Comparison of ENCODE assay signal across 6 cellular contexts in the genomic region with DNA sequence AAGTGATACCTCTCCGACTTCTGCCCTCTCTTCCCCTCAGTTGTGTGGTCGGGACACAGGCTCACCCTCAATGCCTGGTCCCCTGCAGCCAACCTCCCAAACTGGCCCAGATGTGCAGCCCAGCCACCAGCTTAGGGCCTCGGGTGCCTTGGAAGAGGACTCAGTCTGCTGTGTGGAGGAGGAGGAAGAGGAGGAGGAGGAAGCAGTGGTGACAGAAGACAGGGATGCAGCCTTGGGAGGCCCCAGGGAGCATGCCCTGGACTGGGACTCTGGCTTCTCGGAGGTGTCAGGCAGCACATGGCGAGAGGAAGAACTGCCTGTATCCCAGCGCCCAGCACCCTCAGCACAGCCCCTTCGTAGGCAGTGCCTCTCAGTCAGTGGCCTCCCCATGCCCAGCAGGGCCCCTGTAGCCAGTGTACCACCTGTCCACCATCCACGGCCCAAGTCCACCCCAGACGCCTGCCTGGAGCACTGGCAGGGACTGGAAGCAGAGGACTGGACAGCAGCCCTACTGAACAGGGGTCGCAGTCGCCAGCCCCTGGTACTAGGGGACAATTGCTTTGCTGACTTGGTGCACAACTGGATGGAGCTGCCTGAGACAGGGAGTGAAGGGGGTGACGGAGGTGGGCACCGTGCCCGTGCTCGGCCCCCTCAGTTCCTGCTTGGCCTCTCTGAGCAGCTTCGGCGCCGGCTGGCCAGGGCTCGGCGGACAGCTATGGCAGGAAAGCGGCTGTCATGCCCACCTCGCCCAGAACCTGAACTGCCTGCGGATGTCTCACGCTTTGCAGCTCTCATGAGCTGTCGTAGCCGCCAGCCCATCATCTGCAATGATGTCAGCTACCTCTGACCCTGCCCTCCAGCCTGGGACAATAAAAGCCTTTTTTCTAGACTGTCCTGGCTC. TPM values are rescaled to one million over a fixed set of nuclear protein-coding genes. Genes with fewer than 3 reads are reported as not detected.
DNase-seq lines count a peak whose midpoint lies in the region; ATAC-seq and TF ChIP-seq lines count a peak whose summit lies in the region.

No MANE protein-coding gene starts in this region.

- intact Hi-C loops in heart left ventricle (cut with DNase I), result loop anchor here in 6 of 10 donors (2.0 to 5.0 kb wide), 3 partner anchors 34 to 123 kb away; partner anchors contain the start of gene MON1A (in 1 of the 6)

- H3K4me3 Mint-ChIP-seq in activated T-cell treated with anti-CD3 and anti-CD28 coated beads, Interleukin-2, amount 50 U/mL, for 4 hours, result peak overlapping the region; percentile 85
- H3K4me3 Mint-ChIP-seq in type B pancreatic cell, result peak overlapping the region; percentile 88

- no peak for ATAC-seq in activated T-cell treated with anti-CD3 and anti-CD28 coated beads, Interleukin-2, amount 50 U/mL, for 4 hours
- ATAC-seq in heart left ventricle (no peak), GM19035 (IDR thresholded peaks at IDR 0.05; ENCODE audit: unreplicated experiment) (no peak)

- peak overlapping the region; percentile 69 to 98 (median 84) for H3K4me3 ChIP-seq in heart left ventricle

- H3K27me3 ChIP-seq in heart left ventricle, result no peaks in the 10 kb centered on the region

- peak overlapping the region; percentile 86 to 99 (median 98) for H3K27ac ChIP-seq in heart left ventricle

- DNase-seq in activated T-cell treated with anti-CD3 and anti-CD28 coated beads, Interleukin-2, amount 50 U/mL, for 4 hours, result no peak
- DNase-seq in activated T-cell treated with anti-CD3 and anti-CD28 coated beads, Interleukin-2, amount 50 U/mL, for 1 hour, result no peak
- DNase-seq in heart left ventricle (peak in 4 of 5 donors; percentile 39 to 47 (median 40)), type B pancreatic cell (ENCODE audit: extremely low spot score, unreplicated experiment) (no peak), epidermal melanocyte (ENCODE audit: insufficient read length, low spot score) (no peak)

- peaks cover 44% of the 10 kb centered on the region for H3K4me1 Mint-ChIP-seq in activated T-cell treated with anti-CD3 and anti-CD28 coated beads, Interleukin-2, amount 50 U/mL, for 4 hours (ENCODE audit: low read depth)
- H3K4me1 Mint-ChIP-seq in type B pancreatic cell (ENCODE audit: unreplicated experiment), result peaks cover 20% of the 10 kb centered on the region

- no peak for TF ChIP-seq POLR2A in heart left ventricle (IDR thresholded peaks at IDR 0.05)

- H3K4me1 ChIP-seq in heart left ventricle, result peaks cover 23 to 57% (median 50%) of the 10 kb centered on the region in 12 donors

- no peaks in the 10 kb centered on the region for H3K27me3 Mint-ChIP-seq in activated T-cell treated with anti-CD3 and anti-CD28 coated beads, Interleukin-2, amount 50 U/mL, for 4 hours (ENCODE audit: low read depth)
- peaks cover 33% of the 10 kb centered on the region for H3K27me3 Mint-ChIP-seq in type B pancreatic cell

- peaks cover 0 to 18% (median 7%) of the 10 kb centered on the region in 9 donors for H3K36me3 ChIP-seq in heart left ventricle

- TF ChIP-seq CTCF in heart left ventricle (IDR thresholded peaks at IDR 0.05) (no peak), type B pancreatic cell (conservative IDR thresholded peaks at IDR 0.05) (no peak)

- peak overlapping the region; percentile 43 for H3K27ac Mint-ChIP-seq in type B pancreatic cell

- H3K36me3 Mint-ChIP-seq in activated T-cell treated with anti-CD3 and anti-CD28 coated beads, Interleukin-2, amount 50 U/mL, for 4 hours (ENCODE audit: insufficient read depth), result no peaks in the 10 kb centered on the region
- H3K36me3 Mint-ChIP-seq in type B pancreatic cell, result no peaks in the 10 kb centered on the region

- WGBS in heart left ventricle, 4 donors, result 31 to 59% (median 41%) methylated on average over 15 to 26 of the region's 26 CpGs

- no peaks in the 10 kb centered on the region for H3K9me3 Mint-ChIP-seq in activated T-cell treated with anti-CD3 and anti-CD28 coated beads, Interleukin-2, amount 50 U/mL, for 4 hours
- H3K9me3 Mint-ChIP-seq in type B pancreatic cell, result no peaks in the 10 kb centered on the region

- H3K9me3 ChIP-seq in heart left ventricle, result no peaks in the 10 kb centered on the region

RNA-seq across cellular contexts. Expression of gene INKA1, which starts 1.3 kb away (rescaled TPM):
- total RNA-seq in activated T-cell treated with anti-CD3 and anti-CD28 coated beads, Interleukin-2, amount 50 U/mL, for 4 hours, result 1 to 10 TPM; 1.4 to 1.8 (median 1.4) TPM
- 1 to 10 TPM; 1.1 to 5.0 (median 3.3) TPM for total RNA-seq in heart left ventricle
- polyA plus RNA-seq in heart left ventricle, result 1 to 10 TPM; 3.0 to 4.2 TPM
- 0.45 and 6.7 TPM in 2 replicates for total RNA-seq in type B pancreatic cell (ENCODE audit: low replicate concordance)

RNA-seq across cellular contexts. Expression of gene CDHR4, which starts 4.7 kb away (rescaled TPM):
- total RNA-seq in activated T-cell treated with anti-CD3 and anti-CD28 coated beads, Interleukin-2, amount 50 U/mL, for 4 hours, result not detected
- total RNA-seq in heart left ventricle (not detected), type B pancreatic cell (ENCODE audit: low replicate concordance) (0.29 TPM in 1 of 2 replicates, not detected in the other)
- polyA plus RNA-seq in heart left ventricle, result not detected

RNA-seq across cellular contexts. Expression of gene UBA7, which starts 9.4 kb away (rescaled TPM):
- total RNA-seq in activated T-cell treated with anti-CD3 and anti-CD28 coated beads, Interleukin-2, amount 50 U/mL, for 4 hours, result 10 to 100 TPM; 27.7 to 28.7 (median 27.8) TPM
- total RNA-seq in heart left ventricle, result 10 to 100 TPM; 13.7 to 72.1 (median 22.1) TPM
- polyA plus RNA-seq in heart left ventricle, result 10 to 100 TPM in 1 of 2 donors, 1 to 10 TPM in 1; 8.5 to 22.8 TPM
- total RNA-seq in type B pancreatic cell (ENCODE audit: low replicate concordance), result 4.6 and 8.2 TPM in 2 replicates

RNA-seq across cellular contexts. Expression of gene IP6K1, which starts 18.0 kb away (rescaled TPM):
- total RNA-seq in activated T-cell treated with anti-CD3 and anti-CD28 coated beads, Interleukin-2, amount 50 U/mL, for 4 hours, result 10 to 100 TPM; 37.2 to 39.0 (median 38.2) TPM
- 10 to 100 TPM; 12.6 to 36.6 (median 20.4) TPM for total RNA-seq in heart left ventricle
- polyA plus RNA-seq in heart left ventricle, result 10 to 100 TPM in 1 of 2 donors, 1 to 10 TPM in 1; 8.9 to 29.3 TPM
- total RNA-seq in type B pancreatic cell (ENCODE audit: low replicate concordance), result 40.3 and 42.5 TPM in 2 replicates

RNA-seq across cellular contexts. Expression of gene TRAIP, which starts 52.0 kb away (rescaled TPM):
- total RNA-seq in activated T-cell treated with anti-CD3 and anti-CD28 coated beads, Interleukin-2, amount 50 U/mL, for 4 hours, result 10 to 100 TPM; 12.1 to 19.1 (median 12.6) TPM
- total RNA-seq in heart left ventricle (1 to 10 TPM in 3 of 9 donors, under 1 TPM in 5, not detected in 1; 0.37 to 6.3 (median 0.99) TPM), type B pancreatic cell (ENCODE audit: low replicate concordance) (7.5 and 23.0 TPM in 2 replicates)
- 1 to 10 TPM in 1 of 2 donors, under 1 TPM in 1; 0.72 to 1.3 TPM for polyA plus RNA-seq in heart left ventricle

Comparison
In these comparisons a context has a peak if more than half of its experiments do, and no peak if none do; other contexts are left out.
1. DNase-seq: peak in heart left ventricle (4 of 5); none in activated T-cell treated with anti-CD3 and anti-CD28 coated beads, Interleukin-2, amount 50 U/mL, for 4 hours (single experiment), activated T-cell treated with anti-CD3 and anti-CD28 coated beads, Interleukin-2, amount 50 U/mL, for 1 hour (single experiment), type B pancreatic cell (single experiment) and epidermal melanocyte (single experiment).